ENCODE assay signal across 20 cellular contexts in genomic region chr18:6881034-6881800, GRCh38.
DNase-seq lines count a peak whose midpoint lies in the region; ATAC-seq and TF ChIP-seq lines count a peak whose summit lies in the region.
"Had no signal": no experiment of that assay in that cellular context is flagged by ENCODE, and none has a peak within 500 bp of the region (broad histone marks: within the 10 kb centered on the region; RNA-seq: fewer than 3 reads in every experiment).

No MANE protein-coding gene starts in this region.

- H3K4me2 ChIP-seq in GM23248 (ENCODE audit: unreplicated experiment), result no peak overlapping the region

- H3K4me3 ChIP-seq in GM23248, result no peak overlapping the region
- no peak overlapping the region for H3K4me3 ChIP-seq in lung
- H3K4me3 ChIP-seq in subcutaneous abdominal adipose tissue (ENCODE audit: low read depth in 1 of 5, low read length in 5 of 5), result peak overlapping the region in 1 of 5 donors; percentile 36
- H3K4me3 ChIP-seq: ovary, stomach had no signal

- H4K20me1 ChIP-seq in GM23248 (ENCODE audit: insufficient read depth), result no peaks in the 10 kb centered on the region

- ATAC-seq in lung (ENCODE audit: insufficient read depth, low FRiP score), result peak; percentile 6
- no peak for ATAC-seq in naive thymus-derived CD8-positive, alpha-beta T cell

- H3K27ac ChIP-seq in GM23248 (no peak overlapping the region), lung (ENCODE audit: low read depth in 1 of 2, low read length in 1 of 2) (no peak overlapping the region), subcutaneous abdominal adipose tissue (ENCODE audit: low read depth, low read length) (peak overlapping the region; percentile 47), caudate nucleus (ENCODE audit: low read depth, low read length) (no peak overlapping the region)
- H3K27ac ChIP-seq: brain microvascular endothelial cell, C4-2B, ovary had no signal

- H3K27me3 Mint-ChIP-seq in endothelial cell (ENCODE audit: unreplicated experiment), result peaks cover 6% of the 10 kb centered on the region
- peaks cover 0 to 8% (median 1%) of the 10 kb centered on the region in 5 donors for H3K27me3 Mint-ChIP-seq in naive thymus-derived CD8-positive, alpha-beta T cell

- DNase-seq in GM23248, result peak; percentile 14
- no peak for DNase-seq in endothelial cell (ENCODE audit: low spot score)
- DNase-seq in lung (ENCODE audit: low spot score), result no peak
- DNase-seq in NCI-H1694 (lab: John Stamatoyannopoulos, UW), result no peak
- no peak for DNase-seq in naive thymus-derived CD8-positive, alpha-beta T cell
- no peak for DNase-seq in RKO (ENCODE audit: low spot score)
- no peak for DNase-seq in caudate nucleus (lab: John Stamatoyannopoulos, UW)
- DNase-seq: activated CD4-positive, alpha-beta T cell treated with anti-CD3 and anti-CD28 coated beads for 4 hours; activated CD8-positive, alpha-beta memory T cell treated with anti-CD3 and anti-CD28 coated beads, Interleukin-2, amount 50 U/mL, for 48 hours; activated naive CD4-positive, alpha-beta T cell treated with anti-CD3 and anti-CD28 coated beads, Interleukin-2, amount 50 U/mL, for 16 hours; brain microvascular endothelial cell; DMS79; midbrain; NCI-H1694 treated with DMSO at 0.1 percent for 48 hours; OCI-M1; ovary; stimulated activated CD4-positive, alpha-beta T cell treated with anti-CD3 and anti-CD28 coated beads, Interleukin-12 subunit alpha, Interleukin-12 subunit beta, amount 100 ng/mL, for 4 hours; stomach had no signal

- no peaks in the 10 kb centered on the region for H3K9me2 ChIP-seq in GM23248 (ENCODE audit: insufficient read depth)

- peaks cover 66% of the 10 kb centered on the region for H3K27me3 ChIP-seq in GM23248 (replicated peaks; ENCODE audit: insufficient read depth)
- no peaks in the 10 kb centered on the region for H3K27me3 ChIP-seq in lung (ENCODE audit: control insufficient read depth, insufficient read depth)
- H3K27me3 ChIP-seq in subcutaneous abdominal adipose tissue (ENCODE audit: control insufficient read depth in 5 of 5, insufficient read depth in 4 of 5, low read length in 5 of 5), result no peaks in the 10 kb centered on the region
- H3K27me3 ChIP-seq: brain microvascular endothelial cell, ovary, stomach had no signal

- H3K9me3 Mint-ChIP-seq in endothelial cell (ENCODE audit: unreplicated experiment), result no peaks in the 10 kb centered on the region
- H3K9me3 Mint-ChIP-seq in naive thymus-derived CD8-positive, alpha-beta T cell, result peaks cover 0 to 10% (median 0%) of the 10 kb centered on the region in 9 donors

- H3K4me3 Mint-ChIP-seq in endothelial cell (ENCODE audit: unreplicated experiment), result no peak overlapping the region
- H3K4me3 Mint-ChIP-seq in naive thymus-derived CD8-positive, alpha-beta T cell, result no peak overlapping the region

- H3K4me1 Mint-ChIP-seq in endothelial cell (ENCODE audit: unreplicated experiment), result peaks cover 26% of the 10 kb centered on the region
- no peaks in the 10 kb centered on the region for H3K4me1 Mint-ChIP-seq in naive thymus-derived CD8-positive, alpha-beta T cell

- H3K9ac ChIP-seq in GM23248 (no peak overlapping the region), subcutaneous abdominal adipose tissue (ENCODE audit: low read length in 5 of 5) (no peak overlapping the region)

- no peaks in the 10 kb centered on the region for H3K79me2 ChIP-seq in GM23248 (ENCODE audit: insufficient read depth)

- in situ Hi-C loops in GM23248 (cut with MboI), result loop anchor here (10.0 to 25.0 kb wide), 2 partner anchors 346 to 994 kb away; partner anchors contain the start of gene TMEM200C

- POLR2A ChIA-PET in naive thymus-derived CD8-positive, alpha-beta T cell (lab: Charles Lee), result no interaction called here

- H3K36me3 Mint-ChIP-seq in endothelial cell (ENCODE audit: low read depth, unreplicated experiment), result peaks cover 60% of the 10 kb centered on the region
- H3K36me3 Mint-ChIP-seq in naive thymus-derived CD8-positive, alpha-beta T cell, result no peaks in the 10 kb centered on the region

- no peaks in the 10 kb centered on the region for H3K9me3 ChIP-seq in GM23248 (ENCODE audit: low read depth)
- no peaks in the 10 kb centered on the region for H3K9me3 ChIP-seq in lung (ENCODE audit: control insufficient read depth in 2 of 2, insufficient read depth in 1 of 2, low read length in 1 of 2)
- H3K9me3 ChIP-seq in subcutaneous abdominal adipose tissue (ENCODE audit: control insufficient read depth in 5 of 5, low read length in 5 of 5), result no peaks in the 10 kb centered on the region
- H3K9me3 ChIP-seq: ovary, stomach had no signal

- H3K4me1 ChIP-seq in GM23248 (ENCODE audit: insufficient read depth) (no peaks in the 10 kb centered on the region), lung (ENCODE audit: control insufficient read depth in 2 of 2, insufficient read depth in 2 of 2, low read length in 2 of 2) (no peaks in the 10 kb centered on the region), subcutaneous abdominal adipose tissue (ENCODE audit: control insufficient read depth in 5 of 5, insufficient read depth in 5 of 5, low read length in 5 of 5) (peaks cover 0 to 43% (median 34%) of the 10 kb centered on the region in 5 donors)

- H3K36me3 ChIP-seq in GM23248 (ENCODE audit: low read depth), result no peaks in the 10 kb centered on the region
- peaks cover 0 to 2% of the 10 kb centered on the region in 2 donors for H3K36me3 ChIP-seq in lung (ENCODE audit: control insufficient read depth in 2 of 2, insufficient read depth in 2 of 2, low read length in 2 of 2)
- H3K36me3 ChIP-seq in subcutaneous abdominal adipose tissue (ENCODE audit: control insufficient read depth in 5 of 5, insufficient read depth in 5 of 5, low read length in 5 of 5), result peaks cover 0 to 3% (median 0%) of the 10 kb centered on the region in 5 donors
- H3K36me3 ChIP-seq: brain microvascular endothelial cell, ovary, stomach had no signal

- peak overlapping the region; percentile 49 for H3K27ac Mint-ChIP-seq in endothelial cell (ENCODE audit: unreplicated experiment)
- H3K27ac Mint-ChIP-seq in naive thymus-derived CD8-positive, alpha-beta T cell, result no peak overlapping the region

- TF ChIP-seq CTCF in endothelial cell (IDR thresholded peaks at IDR 0.05; ENCODE audit: unreplicated experiment) (no peak), lung (IDR thresholded peaks at IDR 0.05; ENCODE audit: control extremely low read depth, extremely low read depth) (no peak)

- WGBS in GM23248 (ENCODE audit: low coverage in 1 of 2, low lambda C conversion rate in 2 of 2, missing lambda C conversion rate in 2 of 2), 2 experiments, result 8 to 14% methylated on average over 6 of the region's 6 CpGs
- 67 to 70% methylated on average over 6 of the region's 6 CpGs for WGBS in lung, 2 donors

- no peak overlapping the region for H2AFZ ChIP-seq in GM23248

- no peaks in the 10 kb centered on the region for H3F3A ChIP-seq in GM23248 (ENCODE audit: insufficient read depth)
